ENCODE assay signal across 20 cellular contexts in the genomic region with DNA sequence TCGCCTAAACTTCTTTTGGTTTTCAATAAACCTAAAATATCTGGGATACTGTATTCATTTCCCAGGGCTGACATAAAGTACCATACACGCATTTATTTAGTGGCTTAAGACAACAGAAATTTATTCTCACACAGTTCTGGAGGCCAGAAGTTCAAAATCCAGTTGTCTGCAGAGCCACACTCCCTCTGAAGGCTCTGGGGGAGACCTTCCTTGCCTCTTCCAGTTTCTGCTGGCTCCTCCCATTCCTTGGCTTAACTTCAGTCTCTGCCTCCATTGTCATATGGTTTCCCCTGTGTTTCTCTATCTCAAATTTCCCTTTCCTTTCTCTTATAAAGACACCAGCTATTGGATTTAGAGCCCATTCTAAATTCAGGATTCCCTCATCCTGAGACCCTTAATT.
"Had no signal": no experiment of that assay in that cellular context is flagged by ENCODE, and none has a peak within 500 bp of the region (broad histone marks: within the 10 kb centered on the region; RNA-seq: fewer than 3 reads in every experiment).

No MANE protein-coding gene starts in this region.

- H3K27me3 Mint-ChIP-seq: central memory CD8-positive, alpha-beta T cell; stimulated activated naive B cell treated with anti-CD40 and anti-IgM and Interleukin-4, amounts not matched to agents 10 μg/mL and 1 μg/mL and 100 μg/mL, for 72 hours; stimulated activated naive CD8-positive, alpha-beta T cell treated with anti-CD3 and anti-CD28 coated beads, Interleukin-15, amount 100 ng/mL, for 72 hours; type B pancreatic cell had no signal

- H3K9me3 ChIP-seq: heart left ventricle, prostate gland, right lobe of liver, spleen, thoracic aorta had no signal

- H3K36me3 ChIP-seq: heart left ventricle, prostate gland, right lobe of liver, spleen, thoracic aorta had no signal

- ATAC-seq: esophagus mucosa; natural killer cell; stimulated activated naive B cell treated with anti-CD40 and anti-IgM and Interleukin-4, amounts not matched to agents 10 μg/mL and 1 μg/mL and 100 μg/mL, for 72 hours; stimulated activated naive CD8-positive, alpha-beta T cell treated with anti-CD3 and anti-CD28 coated beads, Interleukin-15, amount 100 ng/mL, for 72 hours had no signal

- H3K36me3 Mint-ChIP-seq: natural killer cell; stimulated activated naive B cell treated with anti-CD40 and anti-IgM and Interleukin-4, amounts not matched to agents 10 μg/mL and 1 μg/mL and 100 μg/mL, for 72 hours; type B pancreatic cell had no signal

- H3K4me3 ChIP-seq: heart left ventricle, prostate gland, right lobe of liver, spleen, thoracic aorta had no signal

- H3K27ac Mint-ChIP-seq: natural killer cell; stimulated activated naive B cell treated with anti-CD40 and anti-IgM and Interleukin-4, amounts not matched to agents 10 μg/mL and 1 μg/mL and 100 μg/mL, for 72 hours; type B pancreatic cell had no signal

- H3K9me3 Mint-ChIP-seq: central memory CD8-positive, alpha-beta T cell; natural killer cell; stimulated activated naive B cell treated with anti-CD40 and anti-IgM and Interleukin-4, amounts not matched to agents 10 μg/mL and 1 μg/mL and 100 μg/mL, for 72 hours; type B pancreatic cell had no signal

- H3K27me3 ChIP-seq: heart left ventricle, right lobe of liver, spleen had no signal

- H3K4me1 Mint-ChIP-seq: natural killer cell had no signal

- H3K4me3 Mint-ChIP-seq: central memory CD8-positive, alpha-beta T cell; natural killer cell; stimulated activated naive B cell treated with anti-CD40 and anti-IgM and Interleukin-4, amounts not matched to agents 10 μg/mL and 1 μg/mL and 100 μg/mL, for 72 hours; stimulated activated naive CD8-positive, alpha-beta T cell treated with anti-CD3 and anti-CD28 coated beads, Interleukin-15, amount 100 ng/mL, for 72 hours; type B pancreatic cell had no signal

- H3K27ac ChIP-seq: parathyroid adenoma, prostate gland, right lobe of liver, spleen, thoracic aorta had no signal

- DNase-seq: effector memory CD4-positive, alpha-beta T cell; hypothalamus; mammary epithelial cell; natural killer cell; occipital lobe; right lobe of liver; spleen; stimulated activated CD4-positive, alpha-beta T cell treated with anti-CD3 and anti-CD28 coated beads, Interleukin-15, amount 100 ng/mL, for 24 hours; stimulated activated CD4-positive, alpha-beta T cell treated with anti-CD3 and anti-CD28 coated beads, Interleukin-1b, Interleukin-23, amount 100 ng/mL, for 48 hours; stimulated activated CD4-positive, alpha-beta T cell treated with anti-CD3 and anti-CD28 coated beads, Interleukin-4, amount 100 ng/mL, for 24 hours; stimulated activated naive B cell treated with anti-CD40 and anti-IgM and Interleukin-4, amounts not matched to agents 10 μg/mL and 1 μg/mL and 100 μg/mL, for 72 hours; stimulated activated naive CD8-positive, alpha-beta T cell treated with anti-CD3 and anti-CD28 coated beads, Interleukin-15, amount 100 ng/mL, for 72 hours; substantia nigra had no signal

- H3K4me1 ChIP-seq: parathyroid adenoma had no signal
